Comparison of ENCODE assay signal across 10 cellular contexts in the genomic region with DNA sequence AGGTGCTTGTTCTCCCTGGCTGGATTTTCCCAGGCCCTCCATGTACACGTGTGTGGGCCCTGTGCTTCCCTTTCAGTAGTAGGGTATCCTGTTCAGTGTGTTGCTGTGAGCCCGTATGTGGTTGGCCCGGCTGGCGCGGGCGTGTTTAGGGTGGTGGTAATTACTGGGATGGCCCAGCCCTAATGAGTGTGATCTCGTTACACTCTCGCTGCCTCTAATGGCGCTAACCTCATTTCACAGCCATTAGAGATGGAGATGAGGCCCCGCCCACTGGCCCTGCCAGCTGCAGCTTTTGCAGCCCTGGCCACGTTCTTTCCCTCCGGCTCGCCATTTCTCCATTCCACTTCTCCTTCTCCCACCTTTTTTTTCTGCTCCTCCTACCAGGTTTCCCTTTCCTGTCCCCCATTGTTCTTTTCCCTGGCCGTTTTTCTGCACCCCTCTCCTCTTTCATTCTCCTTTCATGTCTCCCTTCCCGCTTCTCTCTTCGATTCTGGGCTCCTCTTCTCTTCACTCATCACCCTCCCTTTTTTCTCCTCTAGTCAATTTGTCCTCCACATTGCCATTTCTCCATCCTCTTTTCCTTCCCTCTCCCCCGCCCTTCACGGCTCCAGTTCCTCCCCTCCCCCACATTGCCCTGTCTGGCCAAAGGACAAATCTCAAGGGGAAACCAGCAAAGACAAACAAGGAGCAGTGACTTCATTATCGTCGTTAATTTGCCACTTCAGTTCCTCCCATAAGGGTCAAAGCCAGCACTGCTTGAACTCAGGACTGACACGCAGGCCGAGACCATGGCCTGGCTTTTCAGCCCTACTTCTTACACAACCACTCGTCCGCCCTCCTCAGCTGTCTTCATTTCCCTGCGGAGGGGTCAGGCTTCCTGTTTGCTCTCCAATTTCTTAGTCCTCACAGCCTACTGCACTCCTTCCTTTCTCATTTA. TPM values are rescaled to one million over a fixed set of nuclear protein-coding genes. Genes with fewer than 3 reads are reported as not detected.
A peak's percentile ranks its signal among the peaks of the same experiment; 100 is the strongest.
DNase-seq lines count a peak whose midpoint lies in the region; ATAC-seq, FAIRE-seq and TF ChIP-seq lines count a peak whose summit lies in the region.
"Had no signal": no experiment of that assay in that cellular context is flagged by ENCODE, and none has a peak within 500 bp of the region (broad histone marks: within the 10 kb centered on the region; RNA-seq: fewer than 3 reads in every experiment).

No MANE protein-coding gene starts in this region.

- H3K4me3 ChIP-seq in BLaER1 = no peak overlapping the region
- H3K4me3 ChIP-seq in K562 = no peak overlapping the region
- H3K4me3 ChIP-seq: hepatocyte had no signal

- H3K36me3 ChIP-seq in BLaER1 = peaks cover 12% of the 10 kb centered on the region; the same call in 1 of the 2 replicates
- no peaks in the 10 kb centered on the region for H3K36me3 ChIP-seq in K562 (ENCODE audit: control insufficient read depth, insufficient read depth, low read length)

- H3K9me3 ChIP-seq in BLaER1 (no peaks in the 10 kb centered on the region), K562 (replicated peaks; ENCODE audit: control insufficient read depth, insufficient read depth, low read depth, low read length) (no peaks in the 10 kb centered on the region)

- FAIRE-seq in K562 (lab: Jason Lieb, UNC) = no peak

- no peak overlapping the region for H2AFZ ChIP-seq in K562 (ENCODE audit: low read depth, low read length)
- H2AFZ ChIP-seq: hepatocyte had no signal

- ATAC-seq in K562 (0 out of 3 replicates have a peak, but pooled peaks have one; percentile 45), GM19452 (IDR thresholded peaks at IDR 0.05; ENCODE audit: unreplicated experiment) (no peak), GM18520 (IDR thresholded peaks at IDR 0.05; ENCODE audit: unreplicated experiment) (no peak)

- no peak for TF ChIP-seq RAD21 in K562 (CRISPR knock-in tag; conservative IDR thresholded peaks at IDR 0.05 in 1 of 2, IDR thresholded peaks at IDR 0.05 in 1 of 2)

- H3K9me1 ChIP-seq in K562 (ENCODE audit: control insufficient read depth, insufficient read depth, low read length) = no peaks in the 10 kb centered on the region

- no TSS peak for BruUV-seq in K562 (replicated peaks; lab: Mats Ljungman, UMichigan)

- intact Hi-C loops in K562 (cut with micrococcal nuclease) = no loop called here

- POLR2A ChIA-PET in K562 (lab: Yijun Ruan, JAX) = interaction anchor here (0.6 kb wide), 1 partner anchor 184 kb away, joined by 3 read pairs; no protein-coding TSS in a partner anchor

- H3K79me2 ChIP-seq in K562 (ENCODE audit: control insufficient read depth, insufficient read depth, low read length) = no peaks in the 10 kb centered on the region

- no peak overlapping the region for H3K27ac ChIP-seq in BLaER1
- H3K27ac ChIP-seq in K562 (ENCODE audit: extremely low read depth, low read depth, low read length) = no peak overlapping the region
- H3K27ac ChIP-seq: hepatocyte had no signal

- no peak for TF ChIP-seq EP300 in K562 (IDR thresholded peaks at IDR 0.05; ENCODE audit: low read length)

- H3K4me1 ChIP-seq in BLaER1 = peaks cover 35% of the 10 kb centered on the region
- peaks cover 0 to 3% of the 10 kb centered on the region in 2 experiments; a peak in 2 of 5 replicates for H3K4me1 ChIP-seq in K562 (replicated peaks in 1 of 2; ENCODE audit: control insufficient read depth in 2 of 2, insufficient read depth in 2 of 2, low read length in 2 of 2)

- peak; percentile 91 to 98 for DNase-seq in NCI-H2081 (lab: John Stamatoyannopoulos, UW)
- peak in 1 of 4 experiments; percentile 23 for DNase-seq in K562 (ENCODE audit: extremely low read depth in 1 of 4, low spot score in 3 of 4)
- peak; percentile 79 for DNase-seq in left kidney (ENCODE audit: low read depth, low spot score)
- no peak for DNase-seq in occipital lobe (lab: John Stamatoyannopoulos, UW)
- no peak for DNase-seq in HPDE6-E6E7 (ENCODE audit: extremely low spot score)
- DNase-seq: activated naive CD4-positive, alpha-beta T cell treated with anti-CD3 and anti-CD28 coated beads for 36 hours had no signal

- CTCF ChIA-PET in K562 (lab: Yijun Ruan, JAX; ENCODE audit: low intra/inter-chr PET ratio) = interaction anchor here (0.7 to 1.1 kb wide), 2 partner anchors 105 to 164 kb away, joined by 3 read pairs; no protein-coding TSS in a partner anchor

- H3K9ac ChIP-seq in BLaER1 = no peak overlapping the region
- H3K9ac ChIP-seq in K562 (ENCODE audit: insufficient read depth in 1 of 2, low read depth in 2 of 2, low read length in 2 of 2) = no peak overlapping the region

- H4K20me1 ChIP-seq in BLaER1 (no peaks in the 10 kb centered on the region), K562 (replicated peaks; ENCODE audit: control insufficient read depth, insufficient read depth, low read length) (no peaks in the 10 kb centered on the region)

- H3K27me3 ChIP-seq in BLaER1 = no peaks in the 10 kb centered on the region
- H3K27me3 ChIP-seq in K562 (ENCODE audit: control insufficient read depth in 2 of 2, insufficient read depth in 2 of 2, low read length in 2 of 2) = no peaks in the 10 kb centered on the region
- H3K27me3 ChIP-seq: hepatocyte had no signal

- TF ChIP-seq POLR2A in K562 (conservative IDR thresholded peaks at IDR 0.05) = no peak

- in situ Hi-C loops in K562 (cut with MboI) = no loop called here

- TF ChIP-seq CTCF in K562 (IDR thresholded peaks at IDR 0.05 in 2 of 3, conservative IDR thresholded peaks at IDR 0.05 in 1 of 3; ENCODE audit: insufficient read depth in 2 of 3, low read depth in 1 of 3, low read length in 3 of 3) = no peak

- WGBS in K562 (ENCODE audit: insufficient coverage, low coverage, missing lambda C conversion rate) = 37% methylated on average over 13 of the region's 25 CpGs

- H3K4me2 ChIP-seq in BLaER1 (peak overlapping the region; percentile 50), K562 (ENCODE audit: insufficient read depth, low read length) (peak overlapping the region; percentile 18; the same call in 1 of the 2 replicates)
- H3K4me2 ChIP-seq: hepatocyte had no signal

RNA-seq across cellular contexts. Expression of a gene that starts 6.8 kb away (rescaled TPM):
- 0.76 and 1.5 TPM in 2 replicates for total RNA-seq in K562 (2011; cell fraction: chromatin; rRNA removed; ENCODE audit: low replicate concordance)
- total RNA-seq in K562 (2011; cell fraction: nucleolus; rRNA removed) = 0.26 and 0.67 TPM in 2 replicates
- total RNA-seq in K562 (2011; cell fraction: nucleoplasm; rRNA removed) = 0.15 and 0.23 TPM in 2 replicates
- total RNA-seq in K562 (2014; rRNA removed) = 0.29 TPM in 1 of 2 replicates, not detected in the other
- 0.10 and 0.11 TPM in 2 replicates for total RNA-seq in K562 (2014; rRNA removed; fragmentation: Illumina TruSeq; extraction: Trizol)
- 0.11 TPM in 2 replicates for total RNA-seq in K562 (2015; rRNA removed; fragmentation: Illumina TruSeq; extraction: Trizol)
- 0.11 and 0.22 TPM in 2 replicates for total RNA-seq in K562 (2021)
- polyA plus RNA-seq in K562 (2011; rRNA removed) = 0.06 and 0.16 TPM in 2 replicates
- polyA plus RNA-seq in K562 (2011; cell fraction: cytosol; rRNA removed) = under 0.01 and 0.04 TPM in 2 replicates
- 0.20 and 0.50 TPM in 2 replicates for polyA plus RNA-seq in K562 (2011; cell fraction: nucleus; rRNA removed)
- 0.06 and 0.07 TPM in 2 replicates for polyA plus RNA-seq in K562 (2012)
- polyA plus RNA-seq in K562 (2014; fragmentation: Illumina TruSeq; extraction: Trizol) = 0.03 and 0.09 TPM in 2 replicates
- polyA plus RNA-seq in K562 (2014; fragmentation: Nextera tagmentation; extraction: Ambion mirVana) = not detected
- polyA plus RNA-seq in K562 (2014; rRNA removed) = 0.01 TPM in 1 of 2 replicates, not detected in the other
- polyA minus RNA-seq in K562 (2011; rRNA and poly(A)+ RNA removed) = 0.15 and 0.18 TPM in 2 replicates
- polyA minus RNA-seq in K562 (2011; cell fraction: cytosol; rRNA and poly(A)+ RNA removed) = not detected in 2 replicates
- polyA minus RNA-seq in K562 (2011; cell fraction: nucleus; rRNA and poly(A)+ RNA removed) = 0.22 and 0.54 TPM in 2 replicates
- 1.2 TPM for total RNA-seq in occipital lobe

RNA-seq across cellular contexts. Expression of a gene that starts 11.3 kb away (rescaled TPM):
- total RNA-seq in K562 (2011; cell fraction: chromatin; rRNA removed; ENCODE audit: low replicate concordance) = 2.6 and 8.1 TPM in 2 replicates
- 5.2 and 7.1 TPM in 2 replicates for total RNA-seq in K562 (2011; cell fraction: nucleolus; rRNA removed)
- total RNA-seq in K562 (2011; cell fraction: nucleoplasm; rRNA removed) = 5.2 and 5.4 TPM in 2 replicates
- total RNA-seq in K562 (2014; rRNA removed) (5.2 and 12.2 TPM in 2 replicates), K562 (2014; rRNA removed; fragmentation: Illumina TruSeq; extraction: Trizol) (2.2 and 2.4 TPM in 2 replicates), K562 (2015; rRNA removed; fragmentation: Illumina TruSeq; extraction: Trizol) (3.8 and 4.2 TPM in 2 replicates), K562 (2021) (6.3 and 8.7 TPM in 2 replicates), occipital lobe (6.9 TPM)
- polyA plus RNA-seq in K562 (2011; rRNA removed) (2.2 and 3.8 TPM in 2 replicates), K562 (2014; fragmentation: Illumina TruSeq; extraction: Trizol) (6.8 and 8.4 TPM in 2 replicates), K562 (2014; fragmentation: Nextera tagmentation; extraction: Ambion mirVana) (1 to 10 TPM; 6.4 to 6.5 TPM), K562 (2014; rRNA removed) (5.1 and 9.4 TPM in 2 replicates)
- polyA plus RNA-seq in K562 (2011; cell fraction: cytosol; rRNA removed) = 2.4 and 7.1 TPM in 2 replicates
- polyA plus RNA-seq in K562 (2011; cell fraction: nucleus; rRNA removed) = 2.2 and 7.9 TPM in 2 replicates
- 5.6 and 7.4 TPM in 2 replicates for polyA plus RNA-seq in K562 (2012)
- 2.5 and 3.2 TPM in 2 replicates for polyA minus RNA-seq in K562 (2011; rRNA and poly(A)+ RNA removed)
- polyA minus RNA-seq in K562 (2011; cell fraction: cytosol; rRNA and poly(A)+ RNA removed) = 2.7 and 2.9 TPM in 2 replicates
- polyA minus RNA-seq in K562 (2011; cell fraction: nucleus; rRNA and poly(A)+ RNA removed) = 2.4 and 2.8 TPM in 2 replicates

RNA-seq across cellular contexts. Expression of a gene that starts 22.8 kb away (rescaled TPM):
- total RNA-seq in K562 (2011; cell fraction: chromatin; rRNA removed; ENCODE audit: low replicate concordance) = 396 and 1,008 TPM in 2 replicates
- 461 and 463 TPM in 2 replicates for total RNA-seq in K562 (2011; cell fraction: nucleolus; rRNA removed)
- total RNA-seq in K562 (2011; cell fraction: nucleoplasm; rRNA removed) = 346 and 364 TPM in 2 replicates
- total RNA-seq in K562 (2014; rRNA removed) (19.1 and 25.8 TPM in 2 replicates), K562 (2014; rRNA removed; fragmentation: Illumina TruSeq; extraction: Trizol) (12.2 and 19.8 TPM in 2 replicates), K562 (2015; rRNA removed; fragmentation: Illumina TruSeq; extraction: Trizol) (27.7 and 31.9 TPM in 2 replicates), K562 (2021) (51.9 and 58.1 TPM in 2 replicates), occipital lobe (10.0 TPM)
- polyA plus RNA-seq in K562 (2011; rRNA removed) (65.3 and 135 TPM in 2 replicates), K562 (2014; fragmentation: Illumina TruSeq; extraction: Trizol) (41.3 and 56.2 TPM in 2 replicates), K562 (2014; fragmentation: Nextera tagmentation; extraction: Ambion mirVana) (10 to 100 TPM; 22.9 to 33.3 TPM), K562 (2014; rRNA removed) (73.4 and 83.5 TPM in 2 replicates)
- 61.3 and 70.5 TPM in 2 replicates for polyA plus RNA-seq in K562 (2011; cell fraction: cytosol; rRNA removed)
- polyA plus RNA-seq in K562 (2011; cell fraction: nucleus; rRNA removed) = 934 and 1,029 TPM in 2 replicates
- polyA plus RNA-seq in K562 (2012) = 53.3 and 105 TPM in 2 replicates
- polyA minus RNA-seq in K562 (2011; rRNA and poly(A)+ RNA removed) = 35.0 and 46.6 TPM in 2 replicates
- 23.4 and 34.6 TPM in 2 replicates for polyA minus RNA-seq in K562 (2011; cell fraction: cytosol; rRNA and poly(A)+ RNA removed)
- polyA minus RNA-seq in K562 (2011; cell fraction: nucleus; rRNA and poly(A)+ RNA removed) = 142 and 191 TPM in 2 replicates

RNA-seq across cellular contexts. Expression of a gene that starts 33.8 kb away (rescaled TPM):
- not detected in 2 replicates for total RNA-seq in K562 (2011; cell fraction: chromatin; rRNA removed; ENCODE audit: low replicate concordance)
- total RNA-seq in K562 (2011; cell fraction: nucleolus; rRNA removed) = not detected in 2 replicates
- 0.23 TPM in 1 of 2 replicates, not detected in the other for total RNA-seq in K562 (2011; cell fraction: nucleoplasm; rRNA removed)
- total RNA-seq in K562 (2014; rRNA removed) (0.04 TPM in 1 of 2 replicates, not detected in the other), K562 (2014; rRNA removed; fragmentation: Illumina TruSeq; extraction: Trizol) (not detected in 2 replicates), K562 (2015; rRNA removed; fragmentation: Illumina TruSeq; extraction: Trizol) (0.04 TPM in 1 of 2 replicates, not detected in the other), K562 (2021) (0.13 TPM in 2 replicates), occipital lobe (28.9 TPM)
- polyA plus RNA-seq in K562 (2011; rRNA removed) (not detected in 2 replicates), K562 (2014; fragmentation: Illumina TruSeq; extraction: Trizol) (0.04 and 0.07 TPM in 2 replicates), K562 (2014; fragmentation: Nextera tagmentation; extraction: Ambion mirVana) (under 1 TPM in 1 of 2 experiments, not detected in 1; 0.06 TPM), K562 (2014; rRNA removed) (0.07 TPM in 1 of 2 replicates, not detected in the other)
- polyA plus RNA-seq in K562 (2011; cell fraction: cytosol; rRNA removed) = 0.01 TPM in 1 of 2 replicates, not detected in the other
- polyA plus RNA-seq in K562 (2011; cell fraction: nucleus; rRNA removed) = 0.07 TPM in 1 of 2 replicates, not detected in the other
- 0.12 and 0.24 TPM in 2 replicates for polyA plus RNA-seq in K562 (2012)
- polyA minus RNA-seq in K562 (2011; rRNA and poly(A)+ RNA removed) = not detected in 2 replicates
- not detected in 2 replicates for polyA minus RNA-seq in K562 (2011; cell fraction: cytosol; rRNA and poly(A)+ RNA removed)
- polyA minus RNA-seq in K562 (2011; cell fraction: nucleus; rRNA and poly(A)+ RNA removed) = not detected in 2 replicates

Comparison
In these comparisons a context has a peak if more than half of its experiments do, and no peak if none do; other contexts are left out.
1. DNase-seq: peak in NCI-H2081 (2 of 2) and left kidney (single experiment); none in occipital lobe (single experiment) and HPDE6-E6E7 (single experiment).